Comparison of ENCODE assay signal across 19 cellular contexts in genomic region chr5:94558028-94558427, GRCh38.
"Had no signal": no experiment of that assay in that cellular context is flagged by ENCODE, and none has a peak within 500 bp of the region (broad histone marks: within the 10 kb centered on the region; RNA-seq: fewer than 3 reads in every experiment).

No MANE protein-coding gene starts in this region.

- H3K27me3 ChIP-seq: MG63 had no signal

- H3K27ac ChIP-seq: RWPE1 had no signal

- H3K9me2 ChIP-seq: SK-N-SH had no signal

- H3K9me3 ChIP-seq: MG63, SK-N-SH had no signal

- DNase-seq: Karpas-422, KG1, MG63, NCI-H1092, NCI-H1105 treated with DMSO at 0.1 percent for 48 hours, NCI-H1417 treated with DMSO at 0.1 percent for 48 hours, NCI-H146, NCI-H1694 treated with DMSO at 0.1 percent for 48 hours, NCI-H1930, NCI-H2081, NCI-H2107, NCI-H2227 treated with DMSO at 0.1 percent for 48 hours, NCI-H524, NCI-H526 treated with DMSO at 0.1 percent for 48 hours, NCI-H748 treated with DMSO at 0.1 percent for 48 hours, SHP77, SK-N-SH, SW 1271 had no signal

- H3K9ac ChIP-seq: SK-N-SH had no signal

- H3K36me3 ChIP-seq: MG63 had no signal

- H3K4me3 ChIP-seq: MG63 had no signal

- H3K4me2 ChIP-seq: SK-N-SH had no signal
